Comparison of ENCODE assay signal across 8 cellular contexts in the genomic region with DNA sequence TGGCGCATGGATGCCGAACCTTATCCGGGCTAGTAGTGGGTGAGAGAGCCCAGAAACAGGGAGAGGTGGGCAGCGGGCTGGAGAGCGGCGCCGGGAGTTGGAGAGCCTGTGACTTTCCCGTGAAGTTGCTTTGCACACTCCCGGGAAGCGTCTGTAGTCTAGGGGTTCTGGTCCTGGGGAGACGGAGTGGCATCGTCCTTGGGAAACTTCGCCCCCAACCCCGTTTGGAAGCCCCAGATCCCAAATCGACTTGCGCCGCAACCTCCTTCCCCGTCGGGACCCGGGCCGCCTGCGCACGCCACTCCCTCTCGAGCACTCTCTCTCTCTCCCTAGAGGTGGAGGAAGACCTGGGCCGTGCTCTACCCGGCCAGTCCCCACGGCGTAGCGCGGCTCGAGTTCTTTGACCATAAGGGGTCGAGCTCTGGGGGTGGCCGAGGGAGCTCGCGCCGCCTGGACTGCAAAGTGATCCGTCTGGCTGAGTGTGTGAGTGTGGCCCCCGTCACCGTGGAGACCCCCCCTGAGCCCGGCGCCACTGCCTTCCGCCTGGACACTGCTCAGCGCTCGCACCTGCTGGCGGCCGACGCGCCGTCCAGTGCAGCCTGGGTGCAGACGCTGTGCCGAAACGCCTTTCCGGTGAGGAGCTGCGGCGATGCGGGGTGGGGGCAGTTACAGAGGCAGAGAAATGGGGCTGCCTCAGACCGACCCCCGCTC. TPM values are rescaled to one million over a fixed set of nuclear protein-coding genes. Genes with fewer than 3 reads are reported as not detected.
DNase-seq lines count a peak whose midpoint lies in the region; ATAC-seq and TF ChIP-seq lines count a peak whose summit lies in the region.

No MANE protein-coding gene starts in this region.

- peak overlapping the region; percentile 53 for H2BK120ac ChIP-seq in neuronal stem cell (ENCODE audit: low read depth, low read length)

- peak overlapping the region; percentile 75 for H3K14ac ChIP-seq in neuronal stem cell (ENCODE audit: low read length)

- H3K4me3 ChIP-seq in MM.1S (ENCODE audit: low read length) = peak overlapping the region; percentile 93
- peak overlapping the region; percentile 76 to 78 for H3K4me3 ChIP-seq in foreskin fibroblast (ENCODE audit: low read depth in 1 of 2, low read length in 2 of 2)
- peak overlapping the region; percentile 67 to 87 for H3K4me3 ChIP-seq in neuronal stem cell (ENCODE audit: low read length in 2 of 2)

- H3K4me1 ChIP-seq in MM.1S (ENCODE audit: low read length) (peaks cover 3% of the 10 kb centered on the region; the same call in 1 of the 2 replicates), neuronal stem cell (ENCODE audit: control insufficient read depth in 2 of 2, insufficient read depth in 1 of 2, low read depth in 1 of 2, low read length in 2 of 2) (peaks cover 9 to 14% of the 10 kb centered on the region in 2 donors)

- H3K4me3 Mint-ChIP-seq in activated T-cell treated with anti-CD3 and anti-CD28 coated beads, Interleukin-2, amount 50 U/mL, for 72 hours = peak overlapping the region; percentile 89

- no peak overlapping the region for H4K91ac ChIP-seq in neuronal stem cell (ENCODE audit: low read depth, low read length, poor library complexity)

- H3K27me3 ChIP-seq in MM.1S (replicated peaks; ENCODE audit: insufficient read depth, low read length) = peaks cover 9% of the 10 kb centered on the region
- peaks cover 0 to 47% (median 4%) of the 10 kb centered on the region in 3 experiments for H3K27me3 ChIP-seq in neuronal stem cell (ENCODE audit: control insufficient read depth in 3 of 3, insufficient read depth in 3 of 3, low read depth in 1 of 3, low read length in 3 of 3)

- 0 out of 2 replicates have a peak, but pooled peaks cover 2% of the 10 kb centered on the region for H3K36me3 ChIP-seq in MM.1S (replicated peaks; ENCODE audit: insufficient read depth, low read length)
- peaks cover 19 to 36% of the 10 kb centered on the region in 2 donors for H3K36me3 ChIP-seq in neuronal stem cell (replicated peaks in 1 of 2; ENCODE audit: control insufficient read depth in 2 of 2, insufficient read depth in 2 of 2, low read length in 2 of 2)

- no peak overlapping the region for H4K8ac ChIP-seq in neuronal stem cell (ENCODE audit: low read depth, low read length)

- H3K4me2 ChIP-seq in MM.1S (ENCODE audit: low read depth, low read length) (peak overlapping the region; percentile 94), neuronal stem cell (ENCODE audit: insufficient read depth, low read length, poor library complexity, severe bottlenecking) (peak overlapping the region; percentile 83)

- H3K9ac ChIP-seq in MM.1S (ENCODE audit: low read length) (peak overlapping the region; percentile 86), neuronal stem cell (ENCODE audit: low read depth, low read length, poor library complexity) (peak overlapping the region; percentile 87)

- H2AFZ ChIP-seq in MM.1S (ENCODE audit: low read length) = peak overlapping the region; percentile 87
- peak overlapping the region; percentile 99 for H2AFZ ChIP-seq in neuronal stem cell (ENCODE audit: low read length)

- H2BK12ac ChIP-seq in neuronal stem cell (ENCODE audit: low read length) = peak overlapping the region; percentile 63

- WGBS in neuronal stem cell (ENCODE audit: extremely low coverage in 2 of 2, insufficient read length in 2 of 2, insufficient replicate concordance in 1 of 2), 2 donors = no CpG with 5 or more reads among the region's 58 CpGs

- H3F3A ChIP-seq in MM.1S (ENCODE audit: insufficient read depth, low read length) = no peaks in the 10 kb centered on the region

- H3K4me1 Mint-ChIP-seq in activated T-cell treated with anti-CD3 and anti-CD28 coated beads, Interleukin-2, amount 50 U/mL, for 72 hours (ENCODE audit: low read depth) = peaks cover 24% of the 10 kb centered on the region

- no peak overlapping the region for H3K4ac ChIP-seq in neuronal stem cell (ENCODE audit: low read length)

- peaks cover 21% of the 10 kb centered on the region for H3K27me3 Mint-ChIP-seq in activated T-cell treated with anti-CD3 and anti-CD28 coated beads, Interleukin-2, amount 50 U/mL, for 72 hours (ENCODE audit: low read depth)

- H2BK15ac ChIP-seq in neuronal stem cell (ENCODE audit: low read length) = no peak overlapping the region

- H3K9me3 ChIP-seq in MM.1S (replicated peaks; ENCODE audit: insufficient read depth, low read length) (no peaks in the 10 kb centered on the region), neuronal stem cell (replicated peaks in 1 of 2; ENCODE audit: control insufficient read depth in 2 of 2, insufficient read depth in 1 of 2, low read depth in 1 of 2, low read length in 2 of 2) (no peaks in the 10 kb centered on the region)

- H3K79me2 ChIP-seq in MM.1S (ENCODE audit: low read length) = peaks cover 9% of the 10 kb centered on the region; the same call in 1 of the 2 replicates

- H3K27ac ChIP-seq in MM.1S (ENCODE audit: low read length) (peak overlapping the region; percentile 53; the same call in 1 of the 2 replicates), neuronal stem cell (replicated peaks; ENCODE audit: low read length) (no peak overlapping the region)

- peak overlapping the region; percentile 8 for H2AK5ac ChIP-seq in neuronal stem cell (ENCODE audit: low read depth, low read length)

- ATAC-seq in GM21619 (IDR thresholded peaks at IDR 0.05; ENCODE audit: unreplicated experiment) (peak; percentile 35), HG02870 (IDR thresholded peaks at IDR 0.05; ENCODE audit: unreplicated experiment) (no peak)
- ATAC-seq in activated T-cell treated with anti-CD3 and anti-CD28 coated beads, Interleukin-2, amount 50 U/mL, for 72 hours (replicated peaks in 1 of 2) = peak; percentile 40 to 63

- TF ChIP-seq CTCF in MM.1S (IDR thresholded peaks at IDR 0.05; ENCODE audit: low read length) = no peak
- TF ChIP-seq CTCF in foreskin fibroblast (IDR thresholded peaks at IDR 0.05; ENCODE audit: low read depth, low read length) = no peak

- H3K36me3 Mint-ChIP-seq in activated T-cell treated with anti-CD3 and anti-CD28 coated beads, Interleukin-2, amount 50 U/mL, for 72 hours (ENCODE audit: insufficient read depth in 2 of 2) = peaks cover 5 to 6% of the 10 kb centered on the region in 2 donors

- DNase-seq in ELF-1 (ENCODE audit: low read depth, low spot score) (peak; percentile 77), MM.1S (peak; percentile 61), foreskin fibroblast (peak in 1 of 2 donors; percentile 58), neuronal stem cell (ENCODE audit: low spot score) (peak; percentile 49), hippocampal formation (lab: John Stamatoyannopoulos, UW) (no peak)
- DNase-seq in activated T-cell treated with anti-CD3 and anti-CD28 coated beads, Interleukin-2, amount 50 U/mL, for 72 hours = peak; percentile 51 to 58

- peak overlapping the region; percentile 82 for H3K23ac ChIP-seq in neuronal stem cell (ENCODE audit: low read depth, low read length, poor library complexity)

- H3K9me2 ChIP-seq in MM.1S (replicated peaks; ENCODE audit: insufficient read depth, low read length) = no peaks in the 10 kb centered on the region

- peak overlapping the region; percentile 80 for H3K27ac Mint-ChIP-seq in activated T-cell treated with anti-CD3 and anti-CD28 coated beads, Interleukin-2, amount 50 U/mL, for 72 hours

- peak overlapping the region; percentile 78 for H3K18ac ChIP-seq in neuronal stem cell (ENCODE audit: low read length)

- H3K79me1 ChIP-seq in neuronal stem cell (ENCODE audit: low read depth, low read length) = peaks cover 6% of the 10 kb centered on the region

- no peaks in the 10 kb centered on the region for H3K9me3 Mint-ChIP-seq in activated T-cell treated with anti-CD3 and anti-CD28 coated beads, Interleukin-2, amount 50 U/mL, for 72 hours

- H2BK5ac ChIP-seq in neuronal stem cell (ENCODE audit: low read length) = no peak overlapping the region

- no peaks in the 10 kb centered on the region for H4K20me1 ChIP-seq in MM.1S (ENCODE audit: insufficient read depth, low read length)

RNA-seq across cellular contexts. Expression of a gene that starts 0.5 kb away (rescaled TPM):
- total RNA-seq in activated T-cell treated with anti-CD3 and anti-CD28 coated beads, Interleukin-2, amount 50 U/mL, for 72 hours = 10 to 100 TPM; 20.6 to 25.6 TPM
- 11.5 TPM for polyA plus RNA-seq in neuronal stem cell (2013, experiment 1 of 2)
- 11.2 TPM for polyA plus RNA-seq in neuronal stem cell (2013, experiment 2 of 2)

RNA-seq across cellular contexts. Expression of a gene that starts 1.2 kb away (rescaled TPM):
- 1 to 10 TPM; 3.1 to 3.6 TPM for total RNA-seq in activated T-cell treated with anti-CD3 and anti-CD28 coated beads, Interleukin-2, amount 50 U/mL, for 72 hours
- 16.9 TPM for polyA plus RNA-seq in neuronal stem cell (2013, experiment 1 of 2)
- polyA plus RNA-seq in neuronal stem cell (2013, experiment 2 of 2) = 16.9 TPM

RNA-seq across cellular contexts. Expression of a gene that starts 25.2 kb away (rescaled TPM):
- 10 to 100 TPM; 74.3 to 84.9 TPM for total RNA-seq in activated T-cell treated with anti-CD3 and anti-CD28 coated beads, Interleukin-2, amount 50 U/mL, for 72 hours
- 24.3 TPM for polyA plus RNA-seq in neuronal stem cell (2013, experiment 1 of 2)
- polyA plus RNA-seq in neuronal stem cell (2013, experiment 2 of 2) = 25.7 TPM

RNA-seq across cellular contexts. Expression of a gene that starts 25.5 kb away (rescaled TPM):
- 100 to 1,000 TPM; 128 to 136 TPM for total RNA-seq in activated T-cell treated with anti-CD3 and anti-CD28 coated beads, Interleukin-2, amount 50 U/mL, for 72 hours
- 65.9 TPM for polyA plus RNA-seq in neuronal stem cell (2013, experiment 1 of 2)
- 64.5 TPM for polyA plus RNA-seq in neuronal stem cell (2013, experiment 2 of 2)

RNA-seq across cellular contexts. Expression of a gene that starts 28.9 kb away (rescaled TPM):
- total RNA-seq in activated T-cell treated with anti-CD3 and anti-CD28 coated beads, Interleukin-2, amount 50 U/mL, for 72 hours = 1 to 10 TPM; 1.5 to 1.9 TPM
- 0.17 TPM for polyA plus RNA-seq in neuronal stem cell (2013, experiment 1 of 2)
- polyA plus RNA-seq in neuronal stem cell (2013, experiment 2 of 2) = 0.18 TPM

Comparison
In these comparisons a context has a peak if more than half of its experiments do, and no peak if none do; other contexts are left out.
1. DNase-seq: peak in ELF-1 (single experiment), MM.1S (single experiment), activated T-cell treated with anti-CD3 and anti-CD28 coated beads, Interleukin-2, amount 50 U/mL, for 72 hours (2 of 2) and neuronal stem cell (single experiment); none in hippocampal formation (0 of 2).
2. Peak in every context shown above with its lines, with median percentiles within 50 percentile points of each other: H3K4me3 ChIP-seq.